ENCODE assay signal across 1 cellular context in genomic region chr4:143241892-143242291, GRCh38.
TF ChIP-seq lines count a peak whose summit lies in the region.

No MANE protein-coding gene starts in this region.

TF ChIP-seq in K562, 482 proteins besides CTCF, POLR2A, EP300 and RAD21 (continued from another document and continues in another):
- TF ChIP-seq RREB1 (CRISPR knock-in tag; IDR thresholded peaks at IDR 0.05) (no peak), DPF2 (IDR thresholded peaks at IDR 0.05) (peak; percentile 43), STAT6 (CRISPR knock-in tag; IDR thresholded peaks at IDR 0.05) (no peak), ZNF280A (IDR thresholded peaks at IDR 0.05; ENCODE audit: low read depth, partially characterized antibody) (peak; percentile 22), SLC30A9 (CRISPR knock-in tag; IDR thresholded peaks at IDR 0.05) (no peak), HNRNPL (IDR thresholded peaks at IDR 0.05; ENCODE audit: low read depth, low read length) (no peak), CEBPZ (IDR thresholded peaks at IDR 0.05; ENCODE audit: borderline replicate concordance, low read depth, low read length) (peak; percentile 67; the same call in 1 of the 2 replicates), RBM22 (IDR thresholded peaks at IDR 0.05; ENCODE audit: low read depth, low read length, poor library complexity, severe bottlenecking) (no peak), DMBX1 (CRISPR knock-in tag; IDR thresholded peaks at IDR 0.05; ENCODE audit: borderline replicate concordance) (no peak; the same call in 1 of the 2 replicates), MAFF (IDR thresholded peaks at IDR 0.05; ENCODE audit: low read length) (peak; percentile 74), THRB (CRISPR knock-in tag; conservative IDR thresholded peaks at IDR 0.05) (no peak), IRF2 (CRISPR knock-in tag; IDR thresholded peaks at IDR 0.05) (no peak), CREB1 (IDR thresholded peaks at IDR 0.05) (no peak), CREB1 (CRISPR knock-in tag; IDR thresholded peaks at IDR 0.05) (no peak), HIVEP1 (CRISPR knock-in tag; IDR thresholded peaks at IDR 0.05) (no peak), FOXA1 (IDR thresholded peaks at IDR 0.05; ENCODE audit: borderline replicate concordance) (no peak), JUN (IDR thresholded peaks at IDR 0.05; ENCODE audit: borderline replicate concordance, low read depth, low read length) (no peak), JUN (CRISPR knock-in tag; IDR thresholded peaks at IDR 0.05; ENCODE audit: borderline replicate concordance) (no peak), HNRNPUL1 (IDR thresholded peaks at IDR 0.05; ENCODE audit: low read length) (no peak), HOXB6 (CRISPR knock-in tag; IDR thresholded peaks at IDR 0.05; ENCODE audit: borderline replicate concordance) (no peak), SAFB (IDR thresholded peaks at IDR 0.05; ENCODE audit: borderline replicate concordance, low read depth, low read length) (no peak), C11orf30 (IDR thresholded peaks at IDR 0.05; ENCODE audit: low read depth) (peak; percentile 86), ZFP36 (IDR thresholded peaks at IDR 0.05; ENCODE audit: low read depth, low read length, partially characterized antibody) (peak; percentile 31), RBM34 (IDR thresholded peaks at IDR 0.05; ENCODE audit: borderline replicate concordance, insufficient read depth, low read length) (no peak), ZNF239 (CRISPR knock-in tag; IDR thresholded peaks at IDR 0.05) (no peak), XRCC3 (IDR thresholded peaks at IDR 0.05) (no peak), MAFK (IDR thresholded peaks at IDR 0.05; ENCODE audit: low read length) (peak; percentile 70), NFE2 (IDR thresholded peaks at IDR 0.05; ENCODE audit: low read depth) (peak; percentile 89), PATZ1 (CRISPR knock-in tag; IDR thresholded peaks at IDR 0.05; ENCODE audit: borderline replicate concordance) (no peak), ZNF407 (IDR thresholded peaks at IDR 0.05; ENCODE audit: low read depth) (no peak), KLF16 (IDR thresholded peaks at IDR 0.05) (no peak), ZNF586 (CRISPR knock-in tag; conservative IDR thresholded peaks at IDR 0.05) (no peak)
